9 cellular contexts compared by ENCODE assay signal in genomic region chr6:39913391-39913916, GRCh38.
"Had no signal": no experiment of that assay in that cellular context is flagged by ENCODE, and none has a peak within 500 bp of the region (broad histone marks: within the 10 kb centered on the region; RNA-seq: fewer than 3 reads in every experiment).

No MANE protein-coding gene starts in this region.

- H3K27ac ChIP-seq: HL-60 had no signal

- ATAC-seq: GM23338, HCT116, HepG2, K562 had no signal

- H3K4me1 ChIP-seq: HAP-1 had no signal

- H3K4me3 ChIP-seq: GM23338, HAP-1, K562 had no signal

- H3K9me3 ChIP-seq: HAP-1 had no signal

- H2AFZ ChIP-seq: GM23338 had no signal

- DNase-seq: HFFc6 had no signal

- H3K4me2 ChIP-seq: GM23338 had no signal

- H3K36me3 ChIP-seq: HAP-1 had no signal

- FAIRE-seq: H1, H54, HepG2, K562 had no signal
